Comparison of ENCODE assay signal across 18 cellular contexts in the genomic region with DNA sequence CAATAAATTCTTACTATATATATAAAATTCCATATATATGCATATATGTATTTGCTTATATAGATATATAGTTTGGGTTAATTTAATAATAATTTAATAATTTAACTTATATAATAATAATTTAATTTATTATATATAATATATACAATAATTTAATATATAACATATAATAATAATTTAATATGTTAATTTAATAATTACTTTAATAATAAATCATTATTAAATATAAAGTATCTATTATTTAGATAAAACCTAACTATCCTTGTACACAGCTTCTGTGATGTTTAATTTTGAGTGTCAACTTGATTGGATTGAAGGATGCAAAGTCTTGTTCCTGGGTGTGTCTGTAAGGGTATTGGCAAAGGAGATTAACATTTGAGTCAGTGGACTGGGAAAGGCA. TPM values are rescaled to one million over a fixed set of nuclear protein-coding genes. Genes with fewer than 3 reads are reported as not detected.
A peak's percentile ranks its signal among the peaks of the same experiment; 100 is the strongest.
DNase-seq lines count a peak whose midpoint lies in the region; FAIRE-seq and TF ChIP-seq lines count a peak whose summit lies in the region.
"Had no signal": no experiment of that assay in that cellular context is flagged by ENCODE, and none has a peak within 500 bp of the region (broad histone marks: within the 10 kb centered on the region; RNA-seq: fewer than 3 reads in every experiment).

No MANE protein-coding gene starts in this region.

- no peaks in the 10 kb centered on the region for H3K27me3 ChIP-seq in osteoblast (ENCODE audit: insufficient read depth, low read length)

- no peak overlapping the region for H3K4me3 Mint-ChIP-seq in chondrocyte (ENCODE audit: unreplicated experiment)
- H3K4me3 Mint-ChIP-seq: CD14-positive monocyte; CD8-positive, alpha-beta T cell had no signal

- no peak overlapping the region for H3K27ac ChIP-seq in osteoblast (ENCODE audit: low read depth, low read length)

- peaks cover 12% of the 10 kb centered on the region for H3K27me3 Mint-ChIP-seq in chondrocyte (ENCODE audit: low read depth)

- peak overlapping the region; percentile 44 for H2AFZ ChIP-seq in osteoblast (ENCODE audit: low read length)

- H3K4me3 ChIP-seq in osteoblast (ENCODE audit: insufficient read depth, low read length) = no peak overlapping the region

- no peak for DNase-seq in RCC 7860 (ENCODE audit: low spot score)
- DNase-seq in osteoblast (ENCODE audit: insufficient read length, low spot score, missing footprints) = no peak
- DNase-seq in NK-92 treated with Interleukin-12 subunit alpha and Interleukin-12 subunit beta, amount 100 ng/mL, for 24 hours (lab: John Stamatoyannopoulos, UW) = no peak
- no peak for DNase-seq in NCI-H1048 (lab: John Stamatoyannopoulos, UW)
- no peak for DNase-seq in chondrocyte (ENCODE audit: low spot score)
- DNase-seq in NCI-H2081 (lab: John Stamatoyannopoulos, UW) = no peak
- DNase-seq: CD8-positive, alpha-beta T cell; COR-L47; DMS153; DMS79 treated with DMSO at 0.1 percent for 48 hours; GDM1 had no signal

- no peaks in the 10 kb centered on the region for H3K9me3 Mint-ChIP-seq in chondrocyte (ENCODE audit: low read depth)
- H3K9me3 Mint-ChIP-seq: CD8-positive, alpha-beta T cell; HFFc6 had no signal

- FAIRE-seq in RCC 7860 (lab: Jason Lieb, UNC) (peak; percentile 89), colon (lab: Jason Lieb, UNC) (peak; percentile 98)
- FAIRE-seq: D721Med, GM12892, H1, HepG2 had no signal

- TF ChIP-seq CTCF in osteoblast (IDR thresholded peaks at IDR 0.05; ENCODE audit: extremely low read depth, low read depth, low read length) (no peak), chondrocyte (IDR thresholded peaks at IDR 0.05) (no peak)

- no peak overlapping the region for H3K27ac Mint-ChIP-seq in chondrocyte (ENCODE audit: unreplicated experiment)
- H3K27ac Mint-ChIP-seq: CD14-positive monocyte; CD8-positive, alpha-beta T cell had no signal

- no peaks in the 10 kb centered on the region for H3K9me3 ChIP-seq in osteoblast (ENCODE audit: low read depth, low read length)

- H3K36me3 Mint-ChIP-seq in chondrocyte (ENCODE audit: low read depth) = no peaks in the 10 kb centered on the region
- H3K36me3 Mint-ChIP-seq: CD14-positive monocyte; CD8-positive, alpha-beta T cell had no signal

- H4K20me1 ChIP-seq in osteoblast (ENCODE audit: insufficient read depth, low read length) = no peaks in the 10 kb centered on the region

- no peaks in the 10 kb centered on the region for H3K79me2 ChIP-seq in osteoblast (ENCODE audit: insufficient read depth, low read length)

- no peak overlapping the region for H3K4me2 ChIP-seq in osteoblast (ENCODE audit: insufficient read depth, low read length)

- H3K36me3 ChIP-seq in osteoblast (ENCODE audit: insufficient read depth, low read length) = no peaks in the 10 kb centered on the region

- no peaks in the 10 kb centered on the region for H3K4me1 Mint-ChIP-seq in chondrocyte (ENCODE audit: low read depth)
- H3K4me1 Mint-ChIP-seq: CD14-positive monocyte had no signal

- peaks cover 11% of the 10 kb centered on the region for H3K4me1 ChIP-seq in osteoblast (ENCODE audit: insufficient read depth, low read length)

RNA-seq across cellular contexts. Expression of a gene that starts 40.6 kb away (rescaled TPM):
- 102 and 104 TPM in 2 replicates for total RNA-seq in osteoblast
- total RNA-seq in chondrocyte = 28.1 to 49.3 TPM (median 45.1 TPM) in 3 replicates
- total RNA-seq: CD8-positive, alpha-beta T cell; HepG2 had no signal
